1 cellular context compared by ENCODE assay signal in the genomic region with DNA sequence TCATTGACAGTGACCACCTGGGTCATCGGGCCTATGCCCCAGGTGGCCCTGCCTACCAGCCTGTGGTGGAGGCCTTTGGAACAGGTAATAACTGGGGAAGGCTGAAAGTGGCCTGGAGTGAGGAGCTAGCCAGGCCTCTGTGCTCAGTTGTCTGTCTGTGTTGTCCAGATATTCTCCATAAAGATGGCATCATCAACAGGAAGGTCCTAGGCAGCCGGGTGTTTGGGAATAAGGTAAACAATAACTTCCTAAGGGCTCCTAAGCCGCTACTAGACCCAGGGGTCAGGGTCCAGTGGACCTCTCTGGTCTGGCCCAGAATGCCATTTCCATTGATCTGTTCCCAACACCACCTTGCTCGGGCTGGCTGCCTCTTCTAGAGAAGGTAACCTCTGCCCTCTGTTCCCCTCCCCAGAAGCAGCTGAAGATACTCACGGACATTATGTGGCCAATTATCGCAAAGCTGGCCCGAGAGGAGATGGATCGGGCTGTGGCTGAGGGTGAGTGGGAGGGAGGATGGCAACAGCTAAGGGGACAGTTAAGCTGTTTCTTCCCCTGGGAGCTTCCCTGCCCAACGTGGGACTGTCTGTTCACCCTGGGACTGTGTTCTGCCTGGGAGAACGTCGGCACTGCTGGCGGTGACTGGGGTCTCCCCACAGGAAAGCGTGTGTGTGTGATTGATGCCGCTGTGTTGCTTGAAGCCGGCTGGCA.
TF ChIP-seq lines count a peak whose summit lies in the region.

No MANE protein-coding gene starts in this region.

TF ChIP-seq in HepG2, 621 proteins besides CTCF, POLR2A, EP300 and RAD21 (continued from another document and continues in another):
- TF ChIP-seq SMAD1 (CRISPR knock-in tag; IDR thresholded peaks at IDR 0.05; ENCODE audit: borderline replicate concordance, low read depth) (no peak; the same call in 1 of the 2 replicates), KLF16 (CRISPR knock-in tag; IDR thresholded peaks at IDR 0.05) (peak in 1 of 2 experiments; percentile 78; a peak in 2 of 4 replicates), SIN3B (IDR thresholded peaks at IDR 0.05; ENCODE audit: low read length) (no peak), IKZF1 (IDR thresholded peaks at IDR 0.05) (no peak), ARID4A (CRISPR knock-in tag; IDR thresholded peaks at IDR 0.05; ENCODE audit: borderline replicate concordance) (peak; percentile 70; the same call in 1 of the 2 replicates), NR2C2 (CRISPR knock-in tag; IDR thresholded peaks at IDR 0.05; ENCODE audit: borderline replicate concordance) (peak; percentile 87), ZNF367 (CRISPR knock-in tag; IDR thresholded peaks at IDR 0.05; ENCODE audit: borderline replicate concordance) (no peak), U2AF1 (optimal IDR thresholded peaks at IDR 0.05; ENCODE audit: low read depth, low read length) (no peak), TAF15 (IDR thresholded peaks at IDR 0.05; ENCODE audit: low read depth, low read length, poor library complexity, severe bottlenecking) (no peak), CENPT (CRISPR knock-in tag; IDR thresholded peaks at IDR 0.05; ENCODE audit: low read depth) (no peak), MTF2 (CRISPR knock-in tag; IDR thresholded peaks at IDR 0.05; ENCODE audit: borderline replicate concordance) (no peak), NR2F2 (IDR thresholded peaks at IDR 0.05; ENCODE audit: borderline replicate concordance, low read depth) (peak; percentile 78), TFDP1 (CRISPR knock-in tag; IDR thresholded peaks at IDR 0.05; ENCODE audit: borderline replicate concordance) (no peak), FOXK2 (IDR thresholded peaks at IDR 0.05) (no peak), REPIN1 (CRISPR knock-in tag; IDR thresholded peaks at IDR 0.05; ENCODE audit: borderline replicate concordance, low read depth) (no peak; the same call in 1 of the 2 replicates), NR2F6 (IDR thresholded peaks at IDR 0.05) (peak; percentile 91), NR2F6 (CRISPR knock-in tag; IDR thresholded peaks at IDR 0.05) (peak; percentile 94), RBM39 (IDR thresholded peaks at IDR 0.05; ENCODE audit: low read depth, low read length, poor library complexity, severe bottlenecking) (no peak), ZNF207 (IDR thresholded peaks at IDR 0.05; ENCODE audit: borderline replicate concordance) (no peak), TEAD2 (CRISPR knock-in tag; IDR thresholded peaks at IDR 0.05) (0 out of 2 replicates have a peak, but pooled peaks have one; percentile 17), ZNF747 (CRISPR knock-in tag; IDR thresholded peaks at IDR 0.05; ENCODE audit: borderline replicate concordance) (peak; percentile 63; the same call in 1 of the 2 replicates), KMT2A (CRISPR knock-in tag; IDR thresholded peaks at IDR 0.05) (no peak; the same call in none of the 2 replicates), FIP1L1 (IDR thresholded peaks at IDR 0.05; ENCODE audit: borderline replicate concordance, insufficient read depth, low read depth, low read length) (no peak), IRF2 (CRISPR knock-in tag; IDR thresholded peaks at IDR 0.05) (peak; percentile 84), SUZ12 (IDR thresholded peaks at IDR 0.05; ENCODE audit: low read depth, low read length) (no peak), YEATS4 (CRISPR knock-in tag; IDR thresholded peaks at IDR 0.05; ENCODE audit: borderline replicate concordance) (no peak; the same call in 1 of the 2 replicates), ZNF746 (CRISPR knock-in tag; IDR thresholded peaks at IDR 0.05) (peak; percentile 29; the same call in 1 of the 2 replicates), ZNF772 (CRISPR knock-in tag; IDR thresholded peaks at IDR 0.05) (peak; percentile 23; the same call in 1 of the 2 replicates), CBX1 (IDR thresholded peaks at IDR 0.05; ENCODE audit: low read depth) (no peak), ZNF670 (CRISPR knock-in tag; IDR thresholded peaks at IDR 0.05; ENCODE audit: borderline replicate concordance) (0 out of 2 replicates have a peak, but pooled peaks have one; percentile 74), ZKSCAN1 (IDR thresholded peaks at IDR 0.05; ENCODE audit: low read length) (no peak), RFX3 (CRISPR knock-in tag; IDR thresholded peaks at IDR 0.05) (no peak), MEF2D (CRISPR knock-in tag; IDR thresholded peaks at IDR 0.05) (peak; percentile 49; the same call in 1 of the 2 replicates), ZNF124 (CRISPR knock-in tag; IDR thresholded peaks at IDR 0.05) (peak; percentile 74; the same call in 1 of the 2 replicates), ZNF326 (CRISPR knock-in tag; IDR thresholded peaks at IDR 0.05; ENCODE audit: borderline replicate concordance) (no peak), ZEB1 (IDR thresholded peaks at IDR 0.05; ENCODE audit: insufficient replicate concordance, low read depth) (no peak), ZNF891 (CRISPR knock-in tag; IDR thresholded peaks at IDR 0.05) (no peak)
- TF ChIP-seq, protein P1, sequence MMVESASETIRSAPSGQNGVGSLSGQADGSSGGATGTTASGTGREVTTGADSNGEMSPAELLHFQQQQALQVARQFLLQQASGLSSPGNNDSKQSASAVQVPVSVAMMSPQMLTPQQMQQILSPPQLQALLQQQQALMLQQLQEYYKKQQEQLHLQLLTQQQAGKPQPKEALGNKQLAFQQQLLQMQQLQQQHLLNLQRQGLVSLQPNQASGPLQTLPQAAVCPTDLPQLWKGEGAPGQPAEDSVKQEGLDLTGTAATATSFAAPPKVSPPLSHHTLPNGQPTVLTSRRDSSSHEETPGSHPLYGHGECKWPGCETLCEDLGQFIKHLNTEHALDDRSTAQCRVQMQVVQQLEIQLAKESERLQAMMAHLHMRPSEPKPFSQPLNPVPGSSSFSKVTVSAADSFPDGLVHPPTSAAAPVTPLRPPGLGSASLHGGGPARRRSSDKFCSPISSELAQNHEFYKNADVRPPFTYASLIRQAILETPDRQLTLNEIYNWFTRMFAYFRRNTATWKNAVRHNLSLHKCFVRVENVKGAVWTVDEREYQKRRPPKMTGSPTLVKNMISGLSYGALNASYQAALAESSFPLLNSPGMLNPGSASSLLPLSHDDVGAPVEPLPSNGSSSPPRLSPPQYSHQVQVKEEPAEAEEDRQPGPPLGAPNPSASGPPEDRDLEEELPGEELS (CRISPR knock-in tag; IDR thresholded peaks at IDR 0.05), result peak; percentile 88
- TF ChIP-seq, protein P2, sequence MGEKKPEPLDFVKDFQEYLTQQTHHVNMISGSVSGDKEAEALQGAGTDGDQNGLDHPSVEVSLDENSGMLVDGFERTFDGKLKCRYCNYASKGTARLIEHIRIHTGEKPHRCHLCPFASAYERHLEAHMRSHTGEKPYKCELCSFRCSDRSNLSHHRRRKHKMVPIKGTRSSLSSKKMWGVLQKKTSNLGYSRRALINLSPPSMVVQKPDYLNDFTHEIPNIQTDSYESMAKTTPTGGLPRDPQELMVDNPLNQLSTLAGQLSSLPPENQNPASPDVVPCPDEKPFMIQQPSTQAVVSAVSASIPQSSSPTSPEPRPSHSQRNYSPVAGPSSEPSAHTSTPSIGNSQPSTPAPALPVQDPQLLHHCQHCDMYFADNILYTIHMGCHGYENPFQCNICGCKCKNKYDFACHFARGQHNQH (CRISPR knock-in tag; IDR thresholded peaks at IDR 0.05), result peak; percentile 85
- TF ChIP-seq, protein P3, sequence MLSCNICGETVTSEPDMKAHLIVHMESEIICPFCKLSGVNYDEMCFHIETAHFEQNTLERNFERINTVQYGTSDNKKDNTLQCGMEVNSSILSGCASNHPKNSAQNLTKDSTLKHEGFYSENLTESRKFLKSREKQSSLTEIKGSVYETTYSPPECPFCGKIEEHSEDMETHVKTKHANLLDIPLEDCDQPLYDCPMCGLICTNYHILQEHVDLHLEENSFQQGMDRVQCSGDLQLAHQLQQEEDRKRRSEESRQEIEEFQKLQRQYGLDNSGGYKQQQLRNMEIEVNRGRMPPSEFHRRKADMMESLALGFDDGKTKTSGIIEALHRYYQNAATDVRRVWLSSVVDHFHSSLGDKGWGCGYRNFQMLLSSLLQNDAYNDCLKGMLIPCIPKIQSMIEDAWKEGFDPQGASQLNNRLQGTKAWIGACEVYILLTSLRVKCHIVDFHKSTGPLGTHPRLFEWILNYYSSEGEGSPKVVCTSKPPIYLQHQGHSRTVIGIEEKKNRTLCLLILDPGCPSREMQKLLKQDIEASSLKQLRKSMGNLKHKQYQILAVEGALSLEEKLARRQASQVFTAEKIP (CRISPR knock-in tag; IDR thresholded peaks at IDR 0.05; ENCODE audit: borderline replicate concordance), result no peak
- TF ChIP-seq, protein P4, sequence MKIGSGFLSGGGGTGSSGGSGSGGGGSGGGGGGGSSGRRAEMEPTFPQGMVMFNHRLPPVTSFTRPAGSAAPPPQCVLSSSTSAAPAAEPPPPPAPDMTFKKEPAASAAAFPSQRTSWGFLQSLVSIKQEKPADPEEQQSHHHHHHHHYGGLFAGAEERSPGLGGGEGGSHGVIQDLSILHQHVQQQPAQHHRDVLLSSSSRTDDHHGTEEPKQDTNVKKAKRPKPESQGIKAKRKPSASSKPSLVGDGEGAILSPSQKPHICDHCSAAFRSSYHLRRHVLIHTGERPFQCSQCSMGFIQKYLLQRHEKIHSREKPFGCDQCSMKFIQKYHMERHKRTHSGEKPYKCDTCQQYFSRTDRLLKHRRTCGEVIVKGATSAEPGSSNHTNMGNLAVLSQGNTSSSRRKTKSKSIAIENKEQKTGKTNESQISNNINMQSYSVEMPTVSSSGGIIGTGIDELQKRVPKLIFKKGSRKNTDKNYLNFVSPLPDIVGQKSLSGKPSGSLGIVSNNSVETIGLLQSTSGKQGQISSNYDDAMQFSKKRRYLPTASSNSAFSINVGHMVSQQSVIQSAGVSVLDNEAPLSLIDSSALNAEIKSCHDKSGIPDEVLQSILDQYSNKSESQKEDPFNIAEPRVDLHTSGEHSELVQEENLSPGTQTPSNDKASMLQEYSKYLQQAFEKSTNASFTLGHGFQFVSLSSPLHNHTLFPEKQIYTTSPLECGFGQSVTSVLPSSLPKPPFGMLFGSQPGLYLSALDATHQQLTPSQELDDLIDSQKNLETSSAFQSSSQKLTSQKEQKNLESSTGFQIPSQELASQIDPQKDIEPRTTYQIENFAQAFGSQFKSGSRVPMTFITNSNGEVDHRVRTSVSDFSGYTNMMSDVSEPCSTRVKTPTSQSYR (CRISPR knock-in tag; IDR thresholded peaks at IDR 0.05; ENCODE audit: borderline replicate concordance), result 0 out of 2 replicates have a peak, but pooled peaks have one; percentile 6
